In genomic region chr19:12034196-12034595, GRCh38 we compare ENCODE assay signal across 8 cellular contexts. TPM values are rescaled to one million over a fixed set of nuclear protein-coding genes. Genes with fewer than 3 reads are reported as not detected.
DNase-seq lines count a peak whose midpoint lies in the region; ATAC-seq and TF ChIP-seq lines count a peak whose summit lies in the region.

No MANE protein-coding gene starts in this region.

- H3K4me1 Mint-ChIP-seq in effector memory CD8-positive, alpha-beta T cell (ENCODE audit: low read depth in 2 of 2): peaks cover 0 to 4% of the 10 kb centered on the region in 2 donors
- H3K4me1 Mint-ChIP-seq in natural killer cell: peaks cover 14% of the 10 kb centered on the region in 2 donors

- H3K9me3 Mint-ChIP-seq in effector memory CD8-positive, alpha-beta T cell: peaks cover 0 to 1% of the 10 kb centered on the region in 2 donors
- H3K9me3 Mint-ChIP-seq in natural killer cell: no peaks in the 10 kb centered on the region

- H3K36me3 ChIP-seq in Karpas-422 (ENCODE audit: insufficient read depth, low read length): no peaks in the 10 kb centered on the region

- TF ChIP-seq CTCF in AG09309 (IDR thresholded peaks at IDR 0.05; ENCODE audit: control insufficient read depth, insufficient read depth, low read depth, low read length, missing control alignments): no peak
- no peak for TF ChIP-seq CTCF in natural killer cell (IDR thresholded peaks at IDR 0.05)

- no peak for ATAC-seq in effector memory CD8-positive, alpha-beta T cell (replicated peaks)
- ATAC-seq in natural killer cell (no peak), HG02852 (IDR thresholded peaks at IDR 0.05; ENCODE audit: unreplicated experiment) (no peak)

- peak overlapping the region; percentile 75 for H3K4me2 ChIP-seq in Karpas-422 (ENCODE audit: low read depth, low read length, poor library complexity, severe bottlenecking)

- DNase-seq in AG09309 (ENCODE audit: low read depth) (no peak), Karpas-422 (no peak), natural killer cell (no peak), posterior vena cava (ENCODE audit: low spot score) (no peak), cortex of kidney (lab: John Stamatoyannopoulos, UW) (no peak)
- DNase-seq in effector memory CD8-positive, alpha-beta T cell: no peak
- DNase-seq in stimulated activated CD8-positive, alpha-beta memory T cell treated with anti-CD3 and anti-CD28 coated beads, Interleukin-4, amount 100 ng/mL, for 48 hours: no peak

- H3K4me1 ChIP-seq in Karpas-422 (ENCODE audit: low read length): peaks cover 28% of the 10 kb centered on the region

- no peak overlapping the region for H3K27ac Mint-ChIP-seq in effector memory CD8-positive, alpha-beta T cell
- H3K27ac Mint-ChIP-seq in natural killer cell: peak overlapping the region; percentile 19 to 93

- no peaks in the 10 kb centered on the region for H3K9me3 ChIP-seq in Karpas-422 (ENCODE audit: low read length)

- peak overlapping the region; percentile 21 to 64 for H3K4me3 Mint-ChIP-seq in effector memory CD8-positive, alpha-beta T cell
- peak overlapping the region; percentile 86 for H3K4me3 Mint-ChIP-seq in natural killer cell

- peaks cover 10% of the 10 kb centered on the region for H3K79me2 ChIP-seq in Karpas-422 (ENCODE audit: low read length)

- H3K4me3 ChIP-seq in AG09309 (ENCODE audit: control insufficient read depth, low read depth, low read length) (peak overlapping the region; percentile 64; the same call in 1 of the 2 replicates), Karpas-422 (ENCODE audit: low read length) (peak overlapping the region; percentile 86; the same call in 1 of the 2 replicates)

- H3K27me3 Mint-ChIP-seq in effector memory CD8-positive, alpha-beta T cell: peaks cover 0 to 8% of the 10 kb centered on the region in 2 donors
- H3K27me3 Mint-ChIP-seq in natural killer cell (ENCODE audit: low read depth in 2 of 2): no peaks in the 10 kb centered on the region

- H3K36me3 Mint-ChIP-seq in effector memory CD8-positive, alpha-beta T cell (ENCODE audit: insufficient read depth): peaks cover 9% of the 10 kb centered on the region
- H3K36me3 Mint-ChIP-seq in natural killer cell: no peaks in the 10 kb centered on the region

- no peaks in the 10 kb centered on the region for H3K9me2 ChIP-seq in Karpas-422 (replicated peaks; ENCODE audit: insufficient read depth, low read length)

- no peak overlapping the region for H3K27ac ChIP-seq in Karpas-422 (ENCODE audit: low read length)

- peak overlapping the region; percentile 81; the same call in 1 of the 2 replicates for H3K9ac ChIP-seq in Karpas-422 (ENCODE audit: low read length)

- no peaks in the 10 kb centered on the region for H3K27me3 ChIP-seq in Karpas-422 (ENCODE audit: low read length)

- intact Hi-C loops in natural killer cell (cut with micrococcal nuclease) (no loop called here), posterior vena cava (cut with DNase I) (no loop called here)

- no peak overlapping the region for H2AFZ ChIP-seq in Karpas-422 (ENCODE audit: low read length)

- H4K20me1 ChIP-seq in Karpas-422 (ENCODE audit: insufficient read depth, low read depth, low read length): no peaks in the 10 kb centered on the region

RNA-seq across cellular contexts. Expression of gene ZNF433, which starts 1.3 kb away (rescaled TPM):
- total RNA-seq in Karpas-422 (2014; rRNA removed; shearing (Covaris generic); ENCODE audit: low replicate concordance): 4.4 and 6.0 TPM in 2 replicates
- 1 to 10 TPM; 3.4 to 9.0 (median 3.9) TPM for total RNA-seq in natural killer cell
- total RNA-seq in posterior vena cava: 1 to 10 TPM; 3.9 to 5.1 TPM

RNA-seq across cellular contexts. Expression of gene ZNF878, which starts 18.6 kb away (rescaled TPM):
- total RNA-seq in Karpas-422 (2014; rRNA removed; shearing (Covaris generic); ENCODE audit: low replicate concordance): 0.71 and 0.79 TPM in 2 replicates
- total RNA-seq in natural killer cell: under 1 TPM in 2 of 3 donors, not detected in 1; 0.20 to 0.54 TPM
- total RNA-seq in posterior vena cava: under 1 TPM in 1 of 2 donors, not detected in 1; 0.14 TPM

RNA-seq across cellular contexts. Expression of gene ZNF844, which starts 30.3 kb away (rescaled TPM):
- 7.0 and 11.7 TPM in 2 replicates for total RNA-seq in Karpas-422 (2014; rRNA removed; shearing (Covaris generic); ENCODE audit: low replicate concordance)
- total RNA-seq in natural killer cell (10 to 100 TPM; 12.1 to 36.2 (median 27.4) TPM), posterior vena cava (10 to 100 TPM in 1 of 2 donors, 1 to 10 TPM in 1; 7.8 to 14.9 TPM)

Comparison
In these comparisons a context has a peak if more than half of its experiments do, and no peak if none do; other contexts are left out.
1. H3K27ac Mint-ChIP-seq: peak in natural killer cell (2 of 2); none in effector memory CD8-positive, alpha-beta T cell (0 of 2).